ENCODE assay signal across 10 cellular contexts in genomic region chr5:31194892-31195291, GRCh38. TPM values are rescaled to one million over a fixed set of nuclear protein-coding genes. Genes with fewer than 3 reads are reported as not detected.
DNase-seq lines count a peak whose midpoint lies in the region; ATAC-seq and TF ChIP-seq lines count a peak whose summit lies in the region.
"Had no signal": no experiment of that assay in that cellular context is flagged by ENCODE, and none has a peak within 500 bp of the region (broad histone marks: within the 10 kb centered on the region; RNA-seq: fewer than 3 reads in every experiment).

No MANE protein-coding gene starts in this region.

- DNase-seq in caudate nucleus (lab: John Stamatoyannopoulos, UW) = peak in 3 of 61 donors; percentile 2 to 26 (median 6)
- no peak for DNase-seq in lower lobe of right lung
- no peak for DNase-seq in tibial nerve (ENCODE audit: low spot score in 2 of 2)
- DNase-seq in stimulated activated CD4-positive, alpha-beta T cell treated with anti-CD3 and anti-CD28 coated beads, Interleukin-2, amount 100 ng/mL, for 48 hours = no peak

- WGBS in tibial nerve, 2 donors = 21 to 22% methylated on average over 4 of the region's 4 CpGs

- H3K27me3 ChIP-seq in lower lobe of right lung (ENCODE audit: low read depth) (peaks cover 31% of the 10 kb centered on the region), tibial nerve (peaks cover 0 to 18% of the 10 kb centered on the region in 2 donors)

- H3K36me3 ChIP-seq in lower lobe of right lung (no peaks in the 10 kb centered on the region), tibial nerve (no peaks in the 10 kb centered on the region)

- ATAC-seq in lower lobe of right lung = no peak
- no peak for ATAC-seq in HG02852 (IDR thresholded peaks at IDR 0.05; ENCODE audit: unreplicated experiment)
- no peak for ATAC-seq in GM21390 (IDR thresholded peaks at IDR 0.05; ENCODE audit: unreplicated experiment)
- ATAC-seq: activated T-helper 17 cell treated with anti-CD3 and anti-CD28 coated beads, Interleukin-2, amount 50 U/mL, for 72 hours; HCT116 had no signal

- TF ChIP-seq RAD21 in Ishikawa (IDR thresholded peaks at IDR 0.05; ENCODE audit: low read depth) = no peak

- intact Hi-C loops in lower lobe of right lung (cut with DNase I) = no loop called here

- H3K9me3 ChIP-seq in lower lobe of right lung = no peaks in the 10 kb centered on the region
- no peaks in the 10 kb centered on the region for H3K9me3 ChIP-seq in tibial nerve

- H3K4me1 ChIP-seq in lower lobe of right lung = peaks cover 12% of the 10 kb centered on the region
- H3K4me1 ChIP-seq in tibial nerve = peaks cover 0 to 45% (median 0%) of the 10 kb centered on the region in 4 donors

- TF ChIP-seq EP300 in Ishikawa (IDR thresholded peaks at IDR 0.05; ENCODE audit: borderline replicate concordance) (peak; percentile 39; the same call in 1 of the 2 replicates), tibial nerve (IDR thresholded peaks at IDR 0.05) (no peak)

- TF ChIP-seq POLR2A in tibial nerve (IDR thresholded peaks at IDR 0.05) = no peak

- peak overlapping the region; percentile 58 for H3K27ac ChIP-seq in caudate nucleus (ENCODE audit: low read depth, low read length)
- no peak overlapping the region for H3K27ac ChIP-seq in lower lobe of right lung
- H3K27ac ChIP-seq in tibial nerve = peak overlapping the region; percentile 37 to 91 (median 77)

- no peak for TF ChIP-seq CTCF in lower lobe of right lung (IDR thresholded peaks at IDR 0.05)
- TF ChIP-seq CTCF in tibial nerve (IDR thresholded peaks at IDR 0.05) = no peak

- H3K4me3 ChIP-seq in lower lobe of right lung = peak overlapping the region; percentile 49
- peak overlapping the region; percentile 41 to 67 (median 52) for H3K4me3 ChIP-seq in tibial nerve

TF ChIP-seq in Ishikawa, 13 proteins besides CTCF, POLR2A, EP300 and RAD21:
- no peak for TF ChIP-seq EGR1 (IDR thresholded peaks at IDR 0.05)
- TF ChIP-seq FOXM1 (IDR thresholded peaks at IDR 0.05; ENCODE audit: borderline replicate concordance, low read depth) = no peak
- peak; percentile 47; the same call in 1 of the 2 replicates for TF ChIP-seq TCF12 (IDR thresholded peaks at IDR 0.05; ENCODE audit: low read depth)
- TF ChIP-seq MAX (IDR thresholded peaks at IDR 0.05) = no peak
- no peak for TF ChIP-seq REST (IDR thresholded peaks at IDR 0.05; ENCODE audit: low read depth)
- TF ChIP-seq YY1 (IDR thresholded peaks at IDR 0.05; ENCODE audit: low read depth) = no peak
- TF ChIP-seq TEAD4 (IDR thresholded peaks at IDR 0.05) = peak; percentile 30
- TF ChIP-seq NFIC (IDR thresholded peaks at IDR 0.05) = no peak; the same call in 1 of the 2 replicates
- no peak for TF ChIP-seq CREB1 (IDR thresholded peaks at IDR 0.05; ENCODE audit: low read depth)

RNA-seq across cellular contexts. Expression of gene CDH6, which starts 1.4 kb away (rescaled TPM):
- total RNA-seq in lower lobe of right lung = 7.2 TPM
- 10 to 100 TPM; 10.8 to 23.9 (median 17.5) TPM for total RNA-seq in tibial nerve
- total RNA-seq: activated T-helper 17 cell treated with anti-CD3 and anti-CD28 coated beads, Interleukin-2, amount 50 U/mL, for 72 hours; SK-MEL-5 had no signal
